In genomic region chr1:78047631-78048030, GRCh38 we compare ENCODE assay signal across 16 cellular contexts. TPM values are rescaled to one million over a fixed set of nuclear protein-coding genes. Genes with fewer than 3 reads are reported as not detected.
DNase-seq lines count a peak whose midpoint lies in the region; ATAC-seq and TF ChIP-seq lines count a peak whose summit lies in the region.
"Had no signal": no experiment of that assay in that cellular context is flagged by ENCODE, and none has a peak within 500 bp of the region (broad histone marks: within the 10 kb centered on the region; RNA-seq: fewer than 3 reads in every experiment).

No MANE protein-coding gene starts in this region.

- no peak for DNase-seq in heart left ventricle
- DNase-seq in Right ventricle myocardium inferior (ENCODE audit: missing footprints): no peak
- no peak for DNase-seq in activated B cell treated with CpG ODN at 0.5 μM for 24 hours
- peak; percentile 27 for DNase-seq in left kidney (ENCODE audit: low read depth, low spot score)
- DNase-seq in left lung: no peak
- DNase-seq in DMS153 (lab: John Stamatoyannopoulos, UW): no peak
- DNase-seq: activated CD4-positive, alpha-beta T cell treated with anti-CD3 and anti-CD28 coated beads for 36 hours; activated naive CD4-positive, alpha-beta T cell treated with anti-CD3 and anti-CD28 coated beads, Interleukin-2, amount 50 U/mL, for 16 hours; NCI-H1930; stimulated activated naive CD4-positive, alpha-beta T cell treated with Interleukin-2 at 50 U/mL for 16 hours had no signal

- peaks cover 0 to 26% (median 0%) of the 10 kb centered on the region in 9 donors for H3K27me3 ChIP-seq in heart left ventricle
- H3K27me3 ChIP-seq in subcutaneous abdominal adipose tissue (ENCODE audit: control insufficient read depth in 5 of 5, insufficient read depth in 4 of 5, low read length in 5 of 5): peaks cover 0 to 4% (median 3%) of the 10 kb centered on the region in 5 donors
- H3K27me3 ChIP-seq in left lung: peaks cover 6 to 46% of the 10 kb centered on the region in 2 donors
- H3K27me3 ChIP-seq: vagina had no signal

- TF ChIP-seq POLR2A in heart left ventricle (IDR thresholded peaks at IDR 0.05): no peak

- no peaks in the 10 kb centered on the region for H3K9me3 Mint-ChIP-seq in activated B cell treated with CpG ODN at 0.5 μM for 24 hours

- CTCF ChIA-PET in activated B cell treated with CpG ODN at 0.5 μM for 24 hours (lab: Charles Lee): no interaction called here

- H3K27ac Mint-ChIP-seq in activated B cell treated with CpG ODN at 0.5 μM for 24 hours: no peak overlapping the region
- H3K27ac Mint-ChIP-seq: activated CD4-positive, alpha-beta T cell treated with anti-CD3 and anti-CD28 coated beads for 36 hours had no signal

- H3K36me3 ChIP-seq in heart left ventricle: no peaks in the 10 kb centered on the region
- H3K36me3 ChIP-seq in subcutaneous abdominal adipose tissue (ENCODE audit: control insufficient read depth in 5 of 5, insufficient read depth in 5 of 5, low read length in 5 of 5): no peaks in the 10 kb centered on the region
- H3K36me3 ChIP-seq in left lung: no peaks in the 10 kb centered on the region
- H3K36me3 ChIP-seq: cardiac muscle cell, vagina had no signal

- peaks cover 43% of the 10 kb centered on the region for H3K27me3 Mint-ChIP-seq in activated B cell treated with CpG ODN at 0.5 μM for 24 hours

- peaks cover 16% of the 10 kb centered on the region for H3K4me1 Mint-ChIP-seq in activated B cell treated with CpG ODN at 0.5 μM for 24 hours

- peak overlapping the region in 1 of 5 donors; percentile 8 for H3K9ac ChIP-seq in subcutaneous abdominal adipose tissue (ENCODE audit: low read length in 5 of 5)

- intact Hi-C loops in heart left ventricle (cut with DNase I): loop anchor here in 6 of 10 donors (1.0 to 10.0 kb wide), 7 partner anchors 40 to 70 kb away; partner anchors contain the start of gene FUBP1 (in 3 of the 6)
- intact Hi-C loops in Right ventricle myocardium inferior (cut with DNase I): loop anchor here (2.0 to 5.0 kb wide), 2 partner anchors 65 to 69 kb away; partner anchors contain the start of gene FUBP1
- intact Hi-C loops in activated B cell treated with CpG ODN at 0.5 μM for 24 hours (cut with micrococcal nuclease): no loop called here
- intact Hi-C loops in left lung (cut with DNase I): no loop called here

- H3K4me3 ChIP-seq in heart left ventricle (peak overlapping the region in 7 of 12 donors; percentile 66 to 90 (median 81)), subcutaneous abdominal adipose tissue (ENCODE audit: low read depth in 1 of 5, low read length in 5 of 5) (peak overlapping the region in 1 of 5 donors; percentile 81), left lung (no peak overlapping the region)
- H3K4me3 ChIP-seq: cardiac muscle cell had no signal

- H3K36me3 Mint-ChIP-seq in activated B cell treated with CpG ODN at 0.5 μM for 24 hours (ENCODE audit: low read depth): no peaks in the 10 kb centered on the region

- peak overlapping the region; percentile 17 for H3K4me3 Mint-ChIP-seq in activated B cell treated with CpG ODN at 0.5 μM for 24 hours
- H3K4me3 Mint-ChIP-seq: activated CD4-positive, alpha-beta T cell treated with anti-CD3 and anti-CD28 coated beads for 36 hours had no signal

- H3K9me3 ChIP-seq in heart left ventricle: no peaks in the 10 kb centered on the region
- no peaks in the 10 kb centered on the region for H3K9me3 ChIP-seq in subcutaneous abdominal adipose tissue (ENCODE audit: control insufficient read depth in 5 of 5, low read length in 5 of 5)
- no peaks in the 10 kb centered on the region for H3K9me3 ChIP-seq in left lung
- H3K9me3 ChIP-seq: vagina had no signal

- H3K27ac ChIP-seq in heart left ventricle: peak overlapping the region in 10 of 12 donors; percentile 0 to 83 (median 74)
- H3K27ac ChIP-seq in subcutaneous abdominal adipose tissue (ENCODE audit: low read depth, low read length): peak overlapping the region; percentile 60
- no peak overlapping the region for H3K27ac ChIP-seq in left lung
- H3K27ac ChIP-seq: cardiac muscle cell, RWPE1 had no signal

- TF ChIP-seq CTCF in heart left ventricle (IDR thresholded peaks at IDR 0.05) (no peak), activated B cell treated with CpG ODN at 0.5 μM for 24 hours (IDR thresholded peaks at IDR 0.05) (no peak), left lung (IDR thresholded peaks at IDR 0.05) (no peak)

- POLR2A ChIA-PET in activated B cell treated with CpG ODN at 0.5 μM for 24 hours (lab: Charles Lee): no interaction called here

- 50 to 74% (median 69%) methylated on average over 3 of the region's 3 CpGs for WGBS in heart left ventricle, 4 donors

- H3K4me1 ChIP-seq in heart left ventricle (peaks cover 3 to 43% (median 17%) of the 10 kb centered on the region in 12 donors), subcutaneous abdominal adipose tissue (ENCODE audit: control insufficient read depth in 5 of 5, insufficient read depth in 5 of 5, low read length in 5 of 5) (peaks cover 0 to 42% (median 24%) of the 10 kb centered on the region in 5 donors), left lung (peaks cover 0 to 28% of the 10 kb centered on the region in 2 donors)

- ATAC-seq in heart left ventricle: no peak
- no peak for ATAC-seq in Right ventricle myocardium inferior
- no peak for ATAC-seq in activated B cell treated with CpG ODN at 0.5 μM for 24 hours (ENCODE audit: low read depth)
- no peak for ATAC-seq in left lung
- ATAC-seq in HG03469 (IDR thresholded peaks at IDR 0.05; ENCODE audit: unreplicated experiment): no peak

RNA-seq across cellular contexts. Expression of gene GIPC2, which starts 1.9 kb away (rescaled TPM):
- total RNA-seq in heart left ventricle: 1 to 10 TPM in 8 of 9 donors, under 1 TPM in 1; 0.99 to 4.0 (median 2.8) TPM
- polyA plus RNA-seq in heart left ventricle: 1 to 10 TPM; 1.3 to 2.5 TPM
- 2.5 TPM for total RNA-seq in Right ventricle myocardium inferior
- not detected in 2 replicates for total RNA-seq in activated B cell treated with CpG ODN at 0.5 μM for 24 hours
- total RNA-seq in left lung: 1 to 10 TPM; 1.2 to 2.2 TPM
- total RNA-seq: G401 had no signal
- polyA plus RNA-seq: cardiac muscle cell had no signal

RNA-seq across cellular contexts. Expression of gene DNAJB4, which starts 42.9 kb away (rescaled TPM):
- 100 to 1,000 TPM in 4 of 9 donors, 10 to 100 TPM in 5; 56.7 to 190 (median 95.9) TPM for total RNA-seq in heart left ventricle
- polyA plus RNA-seq in heart left ventricle: 100 to 1,000 TPM in 1 of 2 donors, 10 to 100 TPM in 1; 35.2 to 162 TPM
- total RNA-seq in Right ventricle myocardium inferior: 88.0 TPM
- total RNA-seq in activated B cell treated with CpG ODN at 0.5 μM for 24 hours: 9.9 and 11.9 TPM in 2 replicates
- 10 to 100 TPM; 29.8 to 45.6 TPM for total RNA-seq in left lung

Comparison
In these comparisons a context has a peak if more than half of its experiments do, and no peak if none do; other contexts are left out.
1. H3K27ac ChIP-seq: peak in heart left ventricle (10 of 12) and subcutaneous abdominal adipose tissue (single experiment); none in left lung (0 of 2).
2. H3K4me3 ChIP-seq: peak in heart left ventricle (7 of 12); none in left lung (0 of 2).
3. intact Hi-C loops: an anchor here in heart left ventricle (1.0 to 10.0 kb wide) and Right ventricle myocardium inferior (2.0 to 5.0 kb wide); none called in activated B cell treated with CpG ODN at 0.5 μM for 24 hours and left lung.